ENCODE assay signal across 8 cellular contexts in genomic region chr4:70722199-70722791, GRCh38. TPM values are rescaled to one million over a fixed set of nuclear protein-coding genes. Genes with fewer than 3 reads are reported as not detected.
DNase-seq lines count a peak whose midpoint lies in the region; ATAC-seq and TF ChIP-seq lines count a peak whose summit lies in the region.

No MANE protein-coding gene starts in this region.

- no peaks in the 10 kb centered on the region for H3K36me3 Mint-ChIP-seq in T-helper 17 cell (ENCODE audit: low read depth)

- intact Hi-C loops in PC-3 (cut with micrococcal nuclease): no loop called here

- no peaks in the 10 kb centered on the region for H3K27me3 Mint-ChIP-seq in T-helper 17 cell

- DNase-seq in DMS79 treated with DMSO at 0.1 percent for 48 hours (lab: John Stamatoyannopoulos, UW) (peak; percentile 13), DMS79 (lab: John Stamatoyannopoulos, UW) (no peak), T-helper 17 cell (no peak), PC-3 (no peak)

- H4K20me1 ChIP-seq in neural cell (ENCODE audit: insufficient read depth) (peaks cover 6% of the 10 kb centered on the region), PC-3 (ENCODE audit: low read length) (no peaks in the 10 kb centered on the region)

- peaks cover 56% of the 10 kb centered on the region for H3K79me2 ChIP-seq in neural cell (replicated peaks; ENCODE audit: insufficient read depth, low read length)
- peaks cover 25% of the 10 kb centered on the region for H3K79me2 ChIP-seq in PC-3 (ENCODE audit: low read length)

- H3K4me2 ChIP-seq in neural cell (ENCODE audit: low read length): peak overlapping the region; percentile 60
- H3K4me2 ChIP-seq in PC-3 (ENCODE audit: low read length): no peak overlapping the region

- POLR2A ChIA-PET in PC-3 (lab: Charles Lee; ENCODE audit: unreplicated experiment): interaction anchor here (0.6 kb wide), 1 partner anchor 271 kb away, joined by 7 read pairs; the partner anchor contains the start of gene DCK

- peak; percentile 76 for TF ChIP-seq EP300 in neural cell (conservative IDR thresholded peaks at IDR 0.05; ENCODE audit: poor library complexity, severe bottlenecking)

- peaks cover 9% of the 10 kb centered on the region for H3K4me1 Mint-ChIP-seq in T-helper 17 cell

- H3K4me3 ChIP-seq in duodenal mucosa (ENCODE audit: low read depth in 1 of 2, low read length in 2 of 2) (peak overlapping the region; percentile 56 to 57), neural cell (ENCODE audit: low read length) (peak overlapping the region; percentile 71), PC-3 (ENCODE audit: low read length) (no peak overlapping the region)

- H3K36me3 ChIP-seq in duodenal mucosa (ENCODE audit: control insufficient read depth in 1 of 2, insufficient read depth in 2 of 2, low read length in 2 of 2) (no peaks in the 10 kb centered on the region), neural cell (ENCODE audit: insufficient read depth, low read length) (no peaks in the 10 kb centered on the region), PC-3 (ENCODE audit: low read depth, low read length) (no peaks in the 10 kb centered on the region)

- peaks cover 3% of the 10 kb centered on the region for H3F3A ChIP-seq in neural cell (ENCODE audit: insufficient read depth, low read length, poor library complexity, severe bottlenecking)
- no peaks in the 10 kb centered on the region for H3F3A ChIP-seq in PC-3 (ENCODE audit: low read length, unreplicated experiment)

- H3K4me1 ChIP-seq in duodenal mucosa (ENCODE audit: control insufficient read depth in 1 of 2, insufficient read depth in 2 of 2, low read length in 2 of 2) (no peaks in the 10 kb centered on the region), PC-3 (ENCODE audit: insufficient read depth, low read length) (no peaks in the 10 kb centered on the region)

- peak overlapping the region; percentile 41 for H3K4me3 Mint-ChIP-seq in T-helper 17 cell

- TF ChIP-seq RAD21 in neural cell (conservative IDR thresholded peaks at IDR 0.05): peak; percentile 24

- peak overlapping the region; percentile 54 for H3K27ac Mint-ChIP-seq in T-helper 17 cell

- no peaks in the 10 kb centered on the region for H3K9me2 ChIP-seq in neural cell (ENCODE audit: insufficient read depth, low read length)
- H3K9me2 ChIP-seq in PC-3 (replicated peaks; ENCODE audit: low read length): no peaks in the 10 kb centered on the region

- H3K27me3 ChIP-seq in duodenal mucosa (ENCODE audit: control insufficient read depth in 1 of 2, insufficient read depth in 2 of 2, low read length in 2 of 2) (no peaks in the 10 kb centered on the region), neural cell (ENCODE audit: insufficient read depth, low read depth, low read length) (no peaks in the 10 kb centered on the region), PC-3 (ENCODE audit: low read length) (no peaks in the 10 kb centered on the region)

- H2AFZ ChIP-seq in neural cell (ENCODE audit: low read depth, low read length): peak overlapping the region; percentile 42
- no peak overlapping the region for H2AFZ ChIP-seq in PC-3 (ENCODE audit: low read length)

- TF ChIP-seq CTCF in neural cell (IDR thresholded peaks at IDR 0.05; ENCODE audit: poor library complexity, severe bottlenecking) (no peak), PC-3 (conservative IDR thresholded peaks at IDR 0.05; ENCODE audit: low read depth, low read length) (no peak)

- ATAC-seq in T-helper 17 cell (peak; percentile 88), GM18520 (IDR thresholded peaks at IDR 0.05; ENCODE audit: unreplicated experiment) (no peak), PC-3 (no peak), HG02571 (IDR thresholded peaks at IDR 0.05; ENCODE audit: unreplicated experiment) (no peak)

- H3K27ac ChIP-seq in duodenal mucosa (ENCODE audit: low read depth, low read length): no peak overlapping the region
- peak overlapping the region; percentile 96 for H3K27ac ChIP-seq in neural cell (ENCODE audit: low read length)
- H3K27ac ChIP-seq in PC-3 (ENCODE audit: low read length): no peak overlapping the region

- BruUV-seq in PC-3 (replicated peaks; lab: Mats Ljungman, UMichigan): no TSS peak

- no peaks in the 10 kb centered on the region for H3K9me3 ChIP-seq in T-helper 17 cell (ENCODE audit: control insufficient read depth, low read length, poor library complexity, severe bottlenecking)
- no peaks in the 10 kb centered on the region for H3K9me3 ChIP-seq in duodenal mucosa (ENCODE audit: control insufficient read depth in 1 of 2, low read length in 2 of 2)
- H3K9me3 ChIP-seq in neural cell (ENCODE audit: low read length): no peaks in the 10 kb centered on the region
- H3K9me3 ChIP-seq in PC-3 (ENCODE audit: low read length): no peaks in the 10 kb centered on the region

- peak overlapping the region in 1 of 2 donors; percentile 23 for H3K9ac ChIP-seq in duodenal mucosa (ENCODE audit: low read depth in 1 of 2, low read length in 2 of 2)
- peak overlapping the region; percentile 81 for H3K9ac ChIP-seq in neural cell (ENCODE audit: low read length)
- no peak overlapping the region for H3K9ac ChIP-seq in PC-3 (ENCODE audit: low read length)

- CTCF ChIA-PET in PC-3 (lab: Charles Lee): interaction anchor here (0.6 kb wide), 1 partner anchor 35 kb away, joined by 3 read pairs; no protein-coding TSS in a partner anchor

TF ChIP-seq in neural cell, 6 proteins besides CTCF, POLR2A, EP300 and RAD21:
- TF ChIP-seq REST (IDR thresholded peaks at IDR 0.05; ENCODE audit: borderline replicate concordance): no peak
- peak; percentile 45 for TF ChIP-seq MXI1 (conservative IDR thresholded peaks at IDR 0.05; ENCODE audit: poor library complexity, severe bottlenecking)
- peak; percentile 41 for TF ChIP-seq SMC3 (conservative IDR thresholded peaks at IDR 0.05; ENCODE audit: poor library complexity)
- peak; percentile 85 for TF ChIP-seq POLR2AphosphoS5 (IDR thresholded peaks at IDR 0.05)
TF ChIP-seq in neural cell: peak in this region for 3.

RNA-seq across cellular contexts. Expression of gene RUFY3, which starts 0.5 kb away (rescaled TPM):
- total RNA-seq in T-helper 17 cell: 10 to 100 TPM; 32.8 to 33.0 TPM
- 360 and 414 TPM in 2 replicates for polyA plus RNA-seq in neural cell
- 608 and 652 TPM in 2 replicates for polyA minus RNA-seq in neural cell
- 22.1 and 25.6 TPM in 2 replicates for total RNA-seq in PC-3 (2014; rRNA removed)

RNA-seq across cellular contexts. Expression of gene UTP3, which starts 34.0 kb away (rescaled TPM):
- total RNA-seq in T-helper 17 cell (10 to 100 TPM; 16.8 to 18.1 TPM), PC-3 (2014; rRNA removed) (27.8 and 38.5 TPM in 2 replicates)
- 11.3 and 13.1 TPM in 2 replicates for polyA plus RNA-seq in neural cell
- 19.7 and 23.8 TPM in 2 replicates for polyA minus RNA-seq in neural cell

RNA-seq across cellular contexts. Expression of gene JCHAIN, which starts 56.0 kb away (rescaled TPM):
- 1 to 10 TPM in 1 of 2 donors, not detected in 1; 2.8 TPM for total RNA-seq in T-helper 17 cell
- not detected in 2 replicates for polyA plus RNA-seq in neural cell
- not detected in 2 replicates for polyA minus RNA-seq in neural cell
- total RNA-seq in PC-3 (2014; rRNA removed): not detected in 2 replicates
